26 cellular contexts compared by ENCODE assay signal in the genomic region with DNA sequence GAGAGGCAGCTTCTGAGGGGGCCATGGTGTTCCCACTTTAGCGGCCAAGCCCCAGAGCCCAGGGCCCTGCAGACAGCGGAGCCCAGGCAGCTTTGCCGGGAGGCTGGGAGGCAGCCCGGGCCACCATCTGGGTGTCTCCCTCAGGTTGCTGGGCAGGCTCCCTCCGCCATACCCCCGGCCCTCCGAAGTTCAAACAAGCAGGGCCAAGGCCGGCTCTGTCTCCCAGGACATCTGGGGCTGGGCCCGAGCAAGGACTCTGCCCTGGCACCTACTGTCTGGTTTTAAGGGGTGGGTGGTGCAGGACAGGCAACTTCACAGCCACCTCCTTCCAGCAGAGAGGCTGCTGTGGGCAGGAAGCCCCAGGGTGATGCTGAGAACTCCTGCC.
"Had no signal": no experiment of that assay in that cellular context is flagged by ENCODE, and none has a peak within 500 bp of the region (broad histone marks: within the 10 kb centered on the region; RNA-seq: fewer than 3 reads in every experiment).

No MANE protein-coding gene starts in this region.

- H3K4me3 Mint-ChIP-seq: activated CD8-positive, alpha-beta memory T cell treated with anti-CD3 and anti-CD28 coated beads, Interleukin-2, amount 10 ng/mL, durations not matched to agents 7 days and 5 days; natural killer cell treated with Interleukin-12 subunit alpha and Interleukin-12 subunit beta and Interleukin-15 and Interleukin-18, amount 100 ng/mL, for 72 hours; stimulated activated memory B cell treated with anti-CD40 and anti-IgM and Interleukin-4, amounts not matched to agents 10 μg/mL and 1 μg/mL and 100 μg/mL, for 72 hours; WTC11 had no signal

- H3K9me3 ChIP-seq: left ventricle myocardium inferior, mucosa of descending colon, sigmoid colon, stomach, thyroid gland, upper lobe of left lung, vagina had no signal

- H3K27ac Mint-ChIP-seq: activated CD8-positive, alpha-beta memory T cell treated with anti-CD3 and anti-CD28 coated beads, Interleukin-2, amount 10 ng/mL, durations not matched to agents 7 days and 5 days; activated CD8-positive, alpha-beta T cell treated with anti-CD3 and anti-CD28 coated beads, Interleukin-2, amount 10 ng/mL, durations not matched to agents 7 days and 5 days; activated T-helper 1 cell treated with anti-CD3 and anti-CD28 coated beads, Interleukin-12 subunit alpha, Interleukin-12 subunit beta, Interleukin-2, Interleukin-4 antibody, amounts not matched to agents 30 ng/mL and 10 ng/mL and 1 ng/mL, durations not matched to agents 14 hours and 24 hours and 36 hours; natural killer cell treated with Interleukin-12 subunit alpha and Interleukin-12 subunit beta and Interleukin-15 and Interleukin-18, amount 100 ng/mL, for 72 hours; stimulated activated memory B cell treated with anti-CD40 and anti-IgM and Interleukin-4, amounts not matched to agents 10 μg/mL and 1 μg/mL and 100 μg/mL, for 72 hours; WTC11 had no signal

- H3K27ac ChIP-seq: brain microvascular endothelial cell, coronary artery, dorsolateral prefrontal cortex, left ventricle myocardium inferior, sigmoid colon, thyroid gland, upper lobe of left lung, vagina had no signal

- H3K9me3 Mint-ChIP-seq: activated T-helper 1 cell treated with anti-CD3 and anti-CD28 coated beads, Interleukin-12 subunit alpha, Interleukin-12 subunit beta, Interleukin-2, Interleukin-4 antibody, amounts not matched to agents 30 ng/mL and 10 ng/mL and 1 ng/mL, durations not matched to agents 14 hours and 24 hours and 36 hours; natural killer cell treated with Interleukin-12 subunit alpha and Interleukin-12 subunit beta and Interleukin-15 and Interleukin-18, amount 100 ng/mL, for 72 hours; stimulated activated memory B cell treated with anti-CD40 and anti-IgM and Interleukin-4, amounts not matched to agents 10 μg/mL and 1 μg/mL and 100 μg/mL, for 72 hours; WTC11 had no signal

- ATAC-seq: activated CD8-positive, alpha-beta memory T cell treated with anti-CD3 and anti-CD28 coated beads, Interleukin-2, amount 10 ng/mL, durations not matched to agents 7 days and 5 days; activated CD8-positive, alpha-beta T cell treated with anti-CD3 and anti-CD28 coated beads, Interleukin-2, amount 10 ng/mL, durations not matched to agents 7 days and 5 days; mucosa of descending colon; natural killer cell treated with Interleukin-12 subunit alpha and Interleukin-12 subunit beta and Interleukin-15 and Interleukin-18, amount 100 ng/mL, for 72 hours; stimulated activated memory B cell treated with anti-CD40 and anti-IgM and Interleukin-4, amounts not matched to agents 10 μg/mL and 1 μg/mL and 100 μg/mL, for 72 hours; WTC11 had no signal

- H3K27me3 ChIP-seq: brain microvascular endothelial cell, dorsolateral prefrontal cortex, sigmoid colon, stomach, thyroid gland, upper lobe of left lung, vagina had no signal

- H3K27me3 Mint-ChIP-seq: activated CD8-positive, alpha-beta memory T cell treated with anti-CD3 and anti-CD28 coated beads, Interleukin-2, amount 10 ng/mL, durations not matched to agents 7 days and 5 days; natural killer cell treated with Interleukin-12 subunit alpha and Interleukin-12 subunit beta and Interleukin-15 and Interleukin-18, amount 100 ng/mL, for 72 hours; stimulated activated memory B cell treated with anti-CD40 and anti-IgM and Interleukin-4, amounts not matched to agents 10 μg/mL and 1 μg/mL and 100 μg/mL, for 72 hours had no signal

- DNase-seq: activated CD4-positive, alpha-beta T cell treated with anti-CD3 and anti-CD28 coated beads for 1 hour; activated CD4-positive, alpha-beta T cell treated with anti-CD3 and anti-CD28 coated beads, Interleukin-2, amount 50 U/mL, for 1 hour; activated CD8-positive, alpha-beta memory T cell treated with anti-CD3 and anti-CD28 coated beads, Interleukin-2, amount 10 ng/mL, durations not matched to agents 7 days and 5 days; activated CD8-positive, alpha-beta T cell treated with anti-CD3 and anti-CD28 coated beads, Interleukin-2, amount 10 ng/mL, durations not matched to agents 7 days and 5 days; activated effector memory CD4-positive, alpha-beta T cell treated with anti-CD3 and anti-CD28 coated beads, Interleukin-2, amount 50 U/mL, for 16 hours; activated naive CD4-positive, alpha-beta T cell treated with anti-CD3 and anti-CD28 coated beads, Interleukin-2, amount 50 U/mL, for 16 hours; amniotic stem cell; brain microvascular endothelial cell; dorsolateral prefrontal cortex; effector memory CD4-positive, alpha-beta T cell; glutamatergic neuron; left ventricle myocardium inferior; mucosa of descending colon; sigmoid colon; small intestine; stimulated activated CD4-positive, alpha-beta T cell treated with anti-CD3 and anti-CD28 coated beads, Interleukin-4, amount 100 ng/mL, for 24 hours; stomach; T-helper 2 cell; thyroid gland had no signal

- H3K4me3 ChIP-seq: coronary artery, left ventricle myocardium inferior, mucosa of descending colon, sigmoid colon, thyroid gland, upper lobe of left lung, vagina had no signal

- H3K36me3 Mint-ChIP-seq: activated CD8-positive, alpha-beta memory T cell treated with anti-CD3 and anti-CD28 coated beads, Interleukin-2, amount 10 ng/mL, durations not matched to agents 7 days and 5 days; natural killer cell treated with Interleukin-12 subunit alpha and Interleukin-12 subunit beta and Interleukin-15 and Interleukin-18, amount 100 ng/mL, for 72 hours had no signal
